Comparison of ENCODE assay signal across 8 cellular contexts in genomic region chr2:241702155-241702404, GRCh38. TPM values are rescaled to one million over a fixed set of nuclear protein-coding genes. Genes with fewer than 3 reads are reported as not detected.
A peak's percentile ranks its signal among the peaks of the same experiment; 100 is the strongest.
DNase-seq lines count a peak whose midpoint lies in the region; TF ChIP-seq lines count a peak whose summit lies in the region.

No MANE protein-coding gene starts in this region.

- intact Hi-C loops in Calu3 (cut with micrococcal nuclease; ENCODE audit: unreplicated experiment) = no loop called here

- BruUV-seq in Calu3 (replicated peaks; lab: Mats Ljungman, UMichigan) = no TSS peak

- CTCF ChIA-PET in Calu3 (lab: Charles Lee) = interaction anchor here (0.6 to 1.1 kb wide), 5 partner anchors 15 to 228 kb away, joined by 3 to 6 read pairs (median 4); no protein-coding TSS in a partner anchor

- H3K27me3 Mint-ChIP-seq in Calu3 (ENCODE audit: unreplicated experiment) = no peaks in the 10 kb centered on the region
- no peaks in the 10 kb centered on the region for H3K27me3 Mint-ChIP-seq in activated naive CD8-positive, alpha-beta T cell treated with anti-CD3 and anti-CD28 coated beads for 36 hours

- peak overlapping the region; percentile 90 for H3K4me3 Mint-ChIP-seq in Calu3 (ENCODE audit: low read depth, unreplicated experiment)
- H3K4me3 Mint-ChIP-seq in activated naive CD8-positive, alpha-beta T cell treated with anti-CD3 and anti-CD28 coated beads for 36 hours = no peak overlapping the region

- no peak for TF ChIP-seq CTCF in Calu3 (IDR thresholded peaks at IDR 0.05; ENCODE audit: unreplicated experiment)

- peak; percentile 85 for DNase-seq in Calu3
- DNase-seq in NCI-H2171 (lab: John Stamatoyannopoulos, UW) = peak; percentile 41
- peak; percentile 85 for DNase-seq in activated naive CD8-positive, alpha-beta T cell treated with anti-CD3 and anti-CD28 coated beads for 36 hours
- DNase-seq in left kidney (ENCODE audit: low read depth, low spot score) = peak; percentile 90
- DNase-seq in stimulated activated CD8-positive, alpha-beta memory T cell treated with anti-CD3 and anti-CD28 coated beads, Interleukin-15, amount 100 ng/mL, for 24 hours (ENCODE audit: low read depth) = peak; percentile 90
- no peak for DNase-seq in UCSD-AML1 (lab: John Stamatoyannopoulos, UW; ENCODE audit: unreplicated experiment)
- no peak for DNase-seq in NCI-H524 treated with DMSO at 0.1 percent for 48 hours (lab: John Stamatoyannopoulos, UW)
- DNase-seq in SKM-1 (lab: John Stamatoyannopoulos, UW; ENCODE audit: unreplicated experiment) = no peak

- H3K9me3 Mint-ChIP-seq in Calu3 (ENCODE audit: low read depth, unreplicated experiment) = peaks cover 4% of the 10 kb centered on the region
- H3K9me3 Mint-ChIP-seq in activated naive CD8-positive, alpha-beta T cell treated with anti-CD3 and anti-CD28 coated beads for 36 hours = peaks cover 2% of the 10 kb centered on the region

- peaks cover 78% of the 10 kb centered on the region for H3K36me3 Mint-ChIP-seq in Calu3 (ENCODE audit: insufficient read depth, unreplicated experiment)
- peaks cover 41% of the 10 kb centered on the region for H3K36me3 Mint-ChIP-seq in activated naive CD8-positive, alpha-beta T cell treated with anti-CD3 and anti-CD28 coated beads for 36 hours

- no peak overlapping the region for H3K27ac Mint-ChIP-seq in Calu3 (ENCODE audit: unreplicated experiment)
- no peak overlapping the region for H3K27ac Mint-ChIP-seq in activated naive CD8-positive, alpha-beta T cell treated with anti-CD3 and anti-CD28 coated beads for 36 hours

- H3K4me1 Mint-ChIP-seq in Calu3 (ENCODE audit: low read depth, unreplicated experiment) = peaks cover 10% of the 10 kb centered on the region
- peaks cover 17% of the 10 kb centered on the region for H3K4me1 Mint-ChIP-seq in activated naive CD8-positive, alpha-beta T cell treated with anti-CD3 and anti-CD28 coated beads for 36 hours

RNA-seq across cellular contexts. Expression of gene ING5, which starts 0.2 kb away (rescaled TPM):
- total RNA-seq in Calu3 (2022) = 29.3 and 35.1 TPM in 2 replicates
- total RNA-seq in activated naive CD8-positive, alpha-beta T cell treated with anti-CD3 and anti-CD28 coated beads for 36 hours = 10 to 100 TPM; 37.1 to 45.5 TPM

RNA-seq across cellular contexts. Expression of gene DTYMK, which starts 15.5 kb away (rescaled TPM):
- total RNA-seq in Calu3 (2022) = 67.6 and 80.7 TPM in 2 replicates
- 100 to 1,000 TPM; 116 to 121 TPM for total RNA-seq in activated naive CD8-positive, alpha-beta T cell treated with anti-CD3 and anti-CD28 coated beads for 36 hours

RNA-seq across cellular contexts. Expression of gene D2HGDH, which starts 32.4 kb away (rescaled TPM):
- total RNA-seq in Calu3 (2022) = 51.1 and 53.3 TPM in 2 replicates
- total RNA-seq in activated naive CD8-positive, alpha-beta T cell treated with anti-CD3 and anti-CD28 coated beads for 36 hours = 10 to 100 TPM; 26.9 to 29.3 TPM

Comparison
In these comparisons a context has a peak if more than half of its experiments do, and no peak if none do; other contexts are left out.
1. DNase-seq: peak in Calu3 (single experiment), NCI-H2171 (single experiment), activated naive CD8-positive, alpha-beta T cell treated with anti-CD3 and anti-CD28 coated beads for 36 hours (single experiment), left kidney (single experiment) and stimulated activated CD8-positive, alpha-beta memory T cell treated with anti-CD3 and anti-CD28 coated beads, Interleukin-15, amount 100 ng/mL, for 24 hours (single experiment); none in UCSD-AML1 (single experiment), NCI-H524 treated with DMSO at 0.1 percent for 48 hours (single experiment) and SKM-1 (single experiment).